ENCODE assay signal across 11 cellular contexts in genomic region chr16:58678716-58679115, GRCh38. TPM values are rescaled to one million over a fixed set of nuclear protein-coding genes. Genes with fewer than 3 reads are reported as not detected.
DNase-seq lines count a peak whose midpoint lies in the region; FAIRE-seq and TF ChIP-seq lines count a peak whose summit lies in the region.
"Had no signal": no experiment of that assay in that cellular context is flagged by ENCODE, and none has a peak within 500 bp of the region (broad histone marks: within the 10 kb centered on the region; RNA-seq: fewer than 3 reads in every experiment).

No MANE protein-coding gene starts in this region.

- no peak for FAIRE-seq in RCC 7860 (lab: Jason Lieb, UNC)
- FAIRE-seq: A204.1 had no signal

- TF ChIP-seq CTCF in retinal pigment epithelial cell (conservative IDR thresholded peaks at IDR 0.05; ENCODE audit: low read depth, low read length): peak; percentile 43

- peak; percentile 45 for DNase-seq in DMS 273 (lab: John Stamatoyannopoulos, UW; ENCODE audit: unreplicated experiment)
- DNase-seq in DMS 273 treated with DMSO at 0.1 percent for 48 hours (lab: John Stamatoyannopoulos, UW): no peak
- peak; percentile 4 for DNase-seq in RCC 7860 (ENCODE audit: low spot score)
- peak; percentile 14 for DNase-seq in fibroblast of the conjunctiva (ENCODE audit: low read depth)
- DNase-seq in retinal pigment epithelial cell (ENCODE audit: low read depth): no peak
- DNase-seq in SK-N-DZ (ENCODE audit: low spot score): no peak
- DNase-seq in OCI-M1 (lab: John Stamatoyannopoulos, UW): no peak
- no peak for DNase-seq in NCI-H82 (lab: John Stamatoyannopoulos, UW)
- DNase-seq: NCI-H69, upper lobe of right lung had no signal

- no peak overlapping the region for H3K4me3 ChIP-seq in retinal pigment epithelial cell (ENCODE audit: low read length)
- H3K4me3 ChIP-seq: upper lobe of right lung had no signal

RNA-seq across cellular contexts. Expression of gene SLC38A7, which starts 5.9 kb away (rescaled TPM):
- 7.0 and 10.5 TPM in 2 replicates for polyA plus RNA-seq in SK-N-DZ (2014; cell fraction: cytosol; rRNA removed)
- polyA plus RNA-seq in SK-N-DZ (2014; cell fraction: nucleus; rRNA removed): 8.9 and 13.4 TPM in 2 replicates

RNA-seq across cellular contexts. Expression of gene CNOT1, which starts 49.1 kb away (rescaled TPM):
- 107 and 121 TPM in 2 replicates for polyA plus RNA-seq in SK-N-DZ (2014; cell fraction: cytosol; rRNA removed)
- 61.5 and 105 TPM in 2 replicates for polyA plus RNA-seq in SK-N-DZ (2014; cell fraction: nucleus; rRNA removed)

RNA-seq across cellular contexts. Expression of gene GOT2, which starts 55.4 kb away (rescaled TPM):
- polyA plus RNA-seq in SK-N-DZ (2014; cell fraction: cytosol; rRNA removed): 181 and 188 TPM in 2 replicates
- polyA plus RNA-seq in SK-N-DZ (2014; cell fraction: nucleus; rRNA removed): 110 and 127 TPM in 2 replicates

Comparison
In these comparisons a context has a peak if more than half of its experiments do, and no peak if none do; other contexts are left out.
1. DNase-seq: peak in DMS 273 (single experiment), RCC 7860 (single experiment) and fibroblast of the conjunctiva (single experiment); none in DMS 273 treated with DMSO at 0.1 percent for 48 hours (single experiment), retinal pigment epithelial cell (single experiment), SK-N-DZ (single experiment), OCI-M1 (single experiment) and NCI-H82 (single experiment).